Comparison of ENCODE assay signal across 2 cellular contexts in the genomic region with DNA sequence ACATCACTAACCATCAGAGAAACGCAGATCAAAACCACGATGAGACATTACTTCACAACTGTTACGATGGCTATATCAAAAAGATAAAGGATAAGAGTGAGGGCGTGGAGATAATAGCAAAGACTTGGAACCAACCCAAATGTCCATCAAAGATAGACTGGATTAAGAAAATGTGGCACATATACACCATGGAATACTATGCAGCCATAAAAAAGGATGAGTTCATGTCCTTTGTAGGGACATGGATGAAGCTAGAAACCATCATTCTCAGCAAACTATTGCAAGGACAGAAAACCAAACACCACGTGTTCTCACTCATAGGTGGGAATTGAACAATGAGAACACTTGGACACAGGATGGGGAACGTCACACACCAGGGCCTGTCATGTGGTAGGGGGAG. TPM values are rescaled to one million over a fixed set of nuclear protein-coding genes. Genes with fewer than 3 reads are reported as not detected.
"Had no signal": no experiment of that assay in that cellular context is flagged by ENCODE, and none has a peak within 500 bp of the region (broad histone marks: within the 10 kb centered on the region; RNA-seq: fewer than 3 reads in every experiment).

No MANE protein-coding gene starts in this region.

RNA-seq across cellular contexts. Expression of a gene that starts 8.8 kb away (rescaled TPM):
- total RNA-seq: G401, GM12878 had no signal
- polyA plus RNA-seq: GM12878 had no signal

RNA-seq across cellular contexts. Expression of a gene that starts 31.9 kb away (rescaled TPM):
- total RNA-seq: G401, GM12878 had no signal
- polyA plus RNA-seq: GM12878 had no signal
